In genomic region chr1:200124309-200124708, GRCh38 we compare ENCODE assay signal across 7 cellular contexts.
"Had no signal": no experiment of that assay in that cellular context is flagged by ENCODE, and none has a peak within 500 bp of the region (broad histone marks: within the 10 kb centered on the region; RNA-seq: fewer than 3 reads in every experiment).

No MANE protein-coding gene starts in this region.

- FAIRE-seq: H54, HTR-8/SVneo had no signal

- H3K9ac ChIP-seq: GM23248 had no signal

- DNase-seq: GM23248, GOT3, H9, HCEC 1CT, KBM-7 had no signal

- H2AFZ ChIP-seq: GM23248 had no signal

- H3K9me3 Mint-ChIP-seq: H9 had no signal

- H3K4me3 Mint-ChIP-seq: H9 had no signal

- H3K4me3 ChIP-seq: GM23248 had no signal

- H3K27ac Mint-ChIP-seq: H9 had no signal

- H3K27ac ChIP-seq: GM23248 had no signal
